ENCODE assay signal across 1 cellular context in genomic region chr2:210963386-210963785, GRCh38.
TF ChIP-seq lines count a peak whose summit lies in the region.

No MANE protein-coding gene starts in this region.

TF ChIP-seq in HepG2, 621 proteins besides CTCF, POLR2A, EP300 and RAD21 (continued from another document and continues in another):
- TF ChIP-seq ZFP1 (CRISPR knock-in tag; IDR thresholded peaks at IDR 0.05) (0 out of 2 replicates have a peak, but pooled peaks have one; percentile 24), TIGD3 (CRISPR knock-in tag; IDR thresholded peaks at IDR 0.05; ENCODE audit: borderline replicate concordance) (no peak), TBP (CRISPR knock-in tag; IDR thresholded peaks at IDR 0.05) (no peak), ZNF841 (CRISPR knock-in tag; IDR thresholded peaks at IDR 0.05; ENCODE audit: borderline replicate concordance) (no peak), SYNCRIP (IDR thresholded peaks at IDR 0.05; ENCODE audit: insufficient read depth, low read depth, low read length) (no peak), ZBTB40 (IDR thresholded peaks at IDR 0.05) (no peak), ZBTB40 (CRISPR knock-in tag; IDR thresholded peaks at IDR 0.05) (no peak), PRDM15 (CRISPR knock-in tag; IDR thresholded peaks at IDR 0.05) (no peak), REPIN1 (CRISPR knock-in tag; IDR thresholded peaks at IDR 0.05; ENCODE audit: borderline replicate concordance, low read depth) (no peak), TCF7 (IDR thresholded peaks at IDR 0.05; ENCODE audit: low read depth) (peak; percentile 93), ZNF101 (CRISPR knock-in tag; IDR thresholded peaks at IDR 0.05; ENCODE audit: borderline replicate concordance, low read depth) (no peak), MEF2D (CRISPR knock-in tag; IDR thresholded peaks at IDR 0.05) (no peak), POLR2AphosphoS5 (IDR thresholded peaks at IDR 0.05; ENCODE audit: low read depth, low read length) (no peak), FOXP4 (CRISPR knock-in tag; IDR thresholded peaks at IDR 0.05) (peak; percentile 64; the same call in 1 of the 2 replicates), ZNF225 (CRISPR knock-in tag; IDR thresholded peaks at IDR 0.05) (no peak), MXD4 (CRISPR knock-in tag; IDR thresholded peaks at IDR 0.05) (no peak), PHF21A (CRISPR knock-in tag; IDR thresholded peaks at IDR 0.05) (0 out of 2 replicates have a peak, but pooled peaks have one; percentile 32), NFKBIZ (CRISPR knock-in tag; IDR thresholded peaks at IDR 0.05) (no peak), ARID3A (IDR thresholded peaks at IDR 0.05; ENCODE audit: low read depth, low read length) (peak; percentile 73), BORCS8-MEF2B (CRISPR knock-in tag; IDR thresholded peaks at IDR 0.05) (no peak), SKIL (CRISPR knock-in tag; IDR thresholded peaks at IDR 0.05; ENCODE audit: borderline replicate concordance) (no peak), HIVEP1 (CRISPR knock-in tag; IDR thresholded peaks at IDR 0.05) (no peak), NFKB2 (CRISPR knock-in tag; IDR thresholded peaks at IDR 0.05; ENCODE audit: borderline replicate concordance) (no peak), SP5 (CRISPR knock-in tag; IDR thresholded peaks at IDR 0.05; ENCODE audit: borderline replicate concordance, low read depth) (no peak), CBX5 (CRISPR knock-in tag; IDR thresholded peaks at IDR 0.05; ENCODE audit: borderline replicate concordance) (no peak), CSRNP1 (CRISPR knock-in tag; IDR thresholded peaks at IDR 0.05) (no peak), ZNF703 (CRISPR knock-in tag; IDR thresholded peaks at IDR 0.05; ENCODE audit: borderline replicate concordance) (no peak), ZNF382 (CRISPR knock-in tag; IDR thresholded peaks at IDR 0.05; ENCODE audit: borderline replicate concordance) (no peak), FOXK1 (CRISPR knock-in tag; IDR thresholded peaks at IDR 0.05; ENCODE audit: borderline replicate concordance, low read depth) (no peak), PBX2 (CRISPR knock-in tag; IDR thresholded peaks at IDR 0.05) (no peak), ZNF691 (CRISPR knock-in tag; IDR thresholded peaks at IDR 0.05; ENCODE audit: borderline replicate concordance, low read depth) (no peak), KDM6A (CRISPR knock-in tag; IDR thresholded peaks at IDR 0.05; ENCODE audit: low read depth) (peak; percentile 62)
